Comparison of ENCODE assay signal across 1 cellular context in genomic region chr19:45500918-45501729, GRCh38.
TF ChIP-seq lines count a peak whose summit lies in the region.

No MANE protein-coding gene starts in this region.

TF ChIP-seq in SK-N-SH, 30 proteins besides CTCF, POLR2A, EP300 and RAD21 (continued from another document):
- TF ChIP-seq ZBTB33 (IDR thresholded peaks at IDR 0.05; ENCODE audit: borderline replicate concordance, low read depth) (no peak), RFX5 (IDR thresholded peaks at IDR 0.05; ENCODE audit: low read length) (no peak), ELF1 (IDR thresholded peaks at IDR 0.05) (no peak), NRF1 (IDR thresholded peaks at IDR 0.05; ENCODE audit: low read depth, low read length) (no peak), EZH2phosphoT487 (IDR thresholded peaks at IDR 0.05; ENCODE audit: borderline replicate concordance, low read depth) (no peak), NFIC (IDR thresholded peaks at IDR 0.05; ENCODE audit: borderline replicate concordance) (no peak), JUND (IDR thresholded peaks at IDR 0.05) (no peak), TEAD4 (IDR thresholded peaks at IDR 0.05; ENCODE audit: borderline replicate concordance, insufficient read depth) (no peak), MEF2A (IDR thresholded peaks at IDR 0.05; ENCODE audit: borderline replicate concordance, low read depth) (no peak), FOXM1 (IDR thresholded peaks at IDR 0.05; ENCODE audit: low read depth) (no peak), MXI1 (IDR thresholded peaks at IDR 0.05; ENCODE audit: low read depth, low read length) (no peak), IRF3 (IDR thresholded peaks at IDR 0.05; ENCODE audit: low read depth, low read length) (no peak), RCOR1 (IDR thresholded peaks at IDR 0.05; ENCODE audit: low read length) (no peak), YY1 (IDR thresholded peaks at IDR 0.05; ENCODE audit: low read depth) (no peak)
- TF ChIP-seq, protein P1, sequence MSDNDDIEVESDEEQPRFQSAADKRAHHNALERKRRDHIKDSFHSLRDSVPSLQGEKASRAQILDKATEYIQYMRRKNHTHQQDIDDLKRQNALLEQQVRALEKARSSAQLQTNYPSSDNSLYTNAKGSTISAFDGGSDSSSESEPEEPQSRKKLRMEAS (IDR thresholded peaks at IDR 0.05; ENCODE audit: low read depth): no peak
- TF ChIP-seq, protein P2, sequence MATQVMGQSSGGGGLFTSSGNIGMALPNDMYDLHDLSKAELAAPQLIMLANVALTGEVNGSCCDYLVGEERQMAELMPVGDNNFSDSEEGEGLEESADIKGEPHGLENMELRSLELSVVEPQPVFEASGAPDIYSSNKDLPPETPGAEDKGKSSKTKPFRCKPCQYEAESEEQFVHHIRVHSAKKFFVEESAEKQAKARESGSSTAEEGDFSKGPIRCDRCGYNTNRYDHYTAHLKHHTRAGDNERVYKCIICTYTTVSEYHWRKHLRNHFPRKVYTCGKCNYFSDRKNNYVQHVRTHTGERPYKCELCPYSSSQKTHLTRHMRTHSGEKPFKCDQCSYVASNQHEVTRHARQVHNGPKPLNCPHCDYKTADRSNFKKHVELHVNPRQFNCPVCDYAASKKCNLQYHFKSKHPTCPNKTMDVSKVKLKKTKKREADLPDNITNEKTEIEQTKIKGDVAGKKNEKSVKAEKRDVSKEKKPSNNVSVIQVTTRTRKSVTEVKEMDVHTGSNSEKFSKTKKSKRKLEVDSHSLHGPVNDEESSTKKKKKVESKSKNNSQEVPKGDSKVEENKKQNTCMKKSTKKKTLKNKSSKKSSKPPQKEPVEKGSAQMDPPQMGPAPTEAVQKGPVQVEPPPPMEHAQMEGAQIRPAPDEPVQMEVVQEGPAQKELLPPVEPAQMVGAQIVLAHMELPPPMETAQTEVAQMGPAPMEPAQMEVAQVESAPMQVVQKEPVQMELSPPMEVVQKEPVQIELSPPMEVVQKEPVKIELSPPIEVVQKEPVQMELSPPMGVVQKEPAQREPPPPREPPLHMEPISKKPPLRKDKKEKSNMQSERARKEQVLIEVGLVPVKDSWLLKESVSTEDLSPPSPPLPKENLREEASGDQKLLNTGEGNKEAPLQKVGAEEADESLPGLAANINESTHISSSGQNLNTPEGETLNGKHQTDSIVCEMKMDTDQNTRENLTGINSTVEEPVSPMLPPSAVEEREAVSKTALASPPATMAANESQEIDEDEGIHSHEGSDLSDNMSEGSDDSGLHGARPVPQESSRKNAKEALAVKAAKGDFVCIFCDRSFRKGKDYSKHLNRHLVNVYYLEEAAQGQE (IDR thresholded peaks at IDR 0.05; ENCODE audit: low read depth, low read length): no peak
